ENCODE assay signal across 1 cellular context in genomic region chr6:111580401-111580800, GRCh38.
TF ChIP-seq lines count a peak whose summit lies in the region.

No MANE protein-coding gene starts in this region.

TF ChIP-seq in HepG2, 621 proteins besides CTCF, POLR2A, EP300 and RAD21:
- TF ChIP-seq GTF2F1 (IDR thresholded peaks at IDR 0.05; ENCODE audit: low read length) (no peak), ZNF335 (CRISPR knock-in tag; IDR thresholded peaks at IDR 0.05) (no peak), SPEN (CRISPR knock-in tag; IDR thresholded peaks at IDR 0.05; ENCODE audit: low read depth) (no peak), ZNF367 (CRISPR knock-in tag; IDR thresholded peaks at IDR 0.05; ENCODE audit: borderline replicate concordance) (no peak), SMARCC2 (IDR thresholded peaks at IDR 0.05) (no peak), MYNN (CRISPR knock-in tag; IDR thresholded peaks at IDR 0.05; ENCODE audit: low read depth) (no peak), TEAD3 (CRISPR knock-in tag; optimal IDR thresholded peaks at IDR 0.05; ENCODE audit: borderline replicate concordance) (no peak)
TF ChIP-seq in HepG2: peak in this region for 0.
